9 cellular contexts compared by ENCODE assay signal in the genomic region with DNA sequence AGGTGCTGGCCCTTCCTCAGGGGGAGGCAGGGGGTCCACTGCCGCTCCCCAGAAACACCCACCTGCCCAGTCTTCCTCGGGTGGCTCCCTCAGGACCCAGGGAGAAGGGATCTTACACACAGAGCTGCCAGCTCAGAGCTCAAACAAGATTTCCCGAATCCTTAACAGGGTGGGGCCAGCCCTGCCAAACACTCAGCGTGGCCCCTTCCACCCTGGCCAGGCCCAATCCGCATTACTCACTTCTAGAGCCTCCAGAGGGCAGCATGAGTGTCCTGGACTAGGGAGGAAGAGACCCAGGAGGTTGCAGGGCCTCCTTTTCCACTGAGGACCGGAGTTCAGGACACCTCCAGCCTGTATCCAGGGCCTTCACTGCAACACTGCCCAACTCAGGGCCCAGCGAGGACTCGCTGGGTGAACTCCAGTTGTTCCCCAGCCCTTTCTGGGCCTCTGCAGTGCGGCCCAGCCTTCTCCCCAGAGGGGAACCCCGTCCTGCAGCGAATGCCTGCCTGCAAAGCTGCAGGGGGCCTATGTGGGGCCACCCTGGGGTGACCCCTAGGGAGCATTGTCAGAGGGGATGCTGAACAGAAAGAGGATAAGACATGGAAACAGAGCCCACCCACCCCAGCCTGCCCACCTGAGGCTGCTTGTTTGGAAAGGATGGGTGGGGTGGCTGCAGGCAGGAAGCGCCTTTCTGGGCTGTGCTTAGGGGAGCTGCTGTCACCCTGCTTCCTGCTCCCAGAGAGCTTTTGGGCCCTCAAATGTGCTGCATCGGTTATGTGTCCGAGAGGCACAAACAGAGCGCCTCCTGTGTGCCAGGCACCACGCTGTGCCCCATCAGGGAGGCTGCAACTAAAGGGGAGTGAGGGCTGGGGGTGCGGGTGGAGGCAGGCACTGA. TPM values are rescaled to one million over a fixed set of nuclear protein-coding genes. Genes with fewer than 3 reads are reported as not detected.
A peak's percentile ranks its signal among the peaks of the same experiment; 100 is the strongest.
DNase-seq lines count a peak whose midpoint lies in the region; ATAC-seq and TF ChIP-seq lines count a peak whose summit lies in the region.
"Had no signal": no experiment of that assay in that cellular context is flagged by ENCODE, and none has a peak within 500 bp of the region (broad histone marks: within the 10 kb centered on the region; RNA-seq: fewer than 3 reads in every experiment).

No MANE protein-coding gene starts in this region.

- H3K9ac ChIP-seq in iPS-18a (ENCODE audit: low read length): no peak overlapping the region
- H3K9ac ChIP-seq: parathyroid adenoma had no signal

- no peaks in the 10 kb centered on the region for H3K36me3 ChIP-seq in right atrium auricular region
- no peaks in the 10 kb centered on the region for H3K36me3 ChIP-seq in iPS-18a (ENCODE audit: control insufficient read depth, low read depth, low read length)
- no peaks in the 10 kb centered on the region for H3K36me3 ChIP-seq in vagina

- peak; percentile 38 for DNase-seq in Right ventricle myocardium superior
- no peak for DNase-seq in right atrium auricular region (ENCODE audit: low spot score)
- no peak for DNase-seq in vagina (ENCODE audit: extremely low spot score in 2 of 2)
- DNase-seq in NCI-H1436 treated with DMSO at 0.1 percent for 48 hours (lab: John Stamatoyannopoulos, UW): no peak

- intact Hi-C loops in Right ventricle myocardium superior (cut with DNase I): no loop called here
- intact Hi-C loops in vagina (cut with DNase I): no loop called here

- H3K27ac ChIP-seq in right atrium auricular region: peak overlapping the region in 1 of 2 donors; percentile 4
- H3K27ac ChIP-seq in iPS-18a (ENCODE audit: low read length): no peak overlapping the region
- H3K27ac ChIP-seq in vagina: peak overlapping the region; percentile 78
- H3K27ac ChIP-seq: parathyroid adenoma had no signal

- no peaks in the 10 kb centered on the region for H3K27me3 ChIP-seq in right atrium auricular region
- no peaks in the 10 kb centered on the region for H3K27me3 ChIP-seq in iPS-18a (ENCODE audit: control insufficient read depth, insufficient read depth, low read length)
- H3K27me3 ChIP-seq in vagina: no peaks in the 10 kb centered on the region

- TF ChIP-seq CTCF in right atrium auricular region (IDR thresholded peaks at IDR 0.05) (peak in 1 of 2 donors; percentile 45), WI38 (IDR thresholded peaks at IDR 0.05; ENCODE audit: low read depth, low read length) (peak; percentile 41), vagina (IDR thresholded peaks at IDR 0.05) (no peak)

- H3K9me3 ChIP-seq in right atrium auricular region (no peaks in the 10 kb centered on the region), iPS-18a (ENCODE audit: control insufficient read depth, low read depth, low read length) (no peaks in the 10 kb centered on the region), vagina (no peaks in the 10 kb centered on the region)

- ATAC-seq in Right ventricle myocardium superior (ENCODE audit: poor library complexity): peak; percentile 7
- no peak for ATAC-seq in GM21515 (IDR thresholded peaks at IDR 0.05; ENCODE audit: unreplicated experiment)
- ATAC-seq in HG03175 (IDR thresholded peaks at IDR 0.05; ENCODE audit: unreplicated experiment): no peak

- H3K4me1 ChIP-seq in right atrium auricular region: peaks cover 0 to 45% of the 10 kb centered on the region in 2 donors
- peaks cover 40% of the 10 kb centered on the region for H3K4me1 ChIP-seq in iPS-18a (ENCODE audit: control insufficient read depth, low read depth, low read length)
- H3K4me1 ChIP-seq in vagina: peaks cover 43% of the 10 kb centered on the region
- H3K4me1 ChIP-seq: parathyroid adenoma had no signal

- H3K4me3 ChIP-seq in right atrium auricular region (no peak overlapping the region), WI38 (ENCODE audit: low read depth, low read length) (no peak overlapping the region), iPS-18a (ENCODE audit: low read length) (peak overlapping the region; percentile 20), vagina (no peak overlapping the region)

- TF ChIP-seq POLR2A in vagina (IDR thresholded peaks at IDR 0.05): no peak

RNA-seq across cellular contexts. Expression of a gene that starts 43.8 kb away (rescaled TPM):
- total RNA-seq in Right ventricle myocardium superior: 31.9 TPM
- total RNA-seq in right atrium auricular region: 10 to 100 TPM; 13.9 to 17.1 TPM
- 27.5 TPM for total RNA-seq in vagina

RNA-seq across cellular contexts. Expression of a gene that starts 44.4 kb away (rescaled TPM):
- 92.5 TPM for total RNA-seq in Right ventricle myocardium superior
- total RNA-seq in right atrium auricular region: 100 to 1,000 TPM in 1 of 2 donors, 10 to 100 TPM in 1; 84.2 to 114 TPM
- 49.8 TPM for total RNA-seq in vagina
